Comparison of ENCODE assay signal across 19 cellular contexts in genomic region chr3:45826908-45827307, GRCh38. TPM values are rescaled to one million over a fixed set of nuclear protein-coding genes. Genes with fewer than 3 reads are reported as not detected.
A peak's percentile ranks its signal among the peaks of the same experiment; 100 is the strongest.
DNase-seq lines count a peak whose midpoint lies in the region; ATAC-seq, FAIRE-seq and TF ChIP-seq lines count a peak whose summit lies in the region.
"Had no signal": no experiment of that assay in that cellular context is flagged by ENCODE, and none has a peak within 500 bp of the region (broad histone marks: within the 10 kb centered on the region; RNA-seq: fewer than 3 reads in every experiment).

No MANE protein-coding gene starts in this region.

- no peak for TF ChIP-seq CTCF in endothelial cell of umbilical vein (IDR thresholded peaks at IDR 0.05; ENCODE audit: extremely low read depth in 1 of 2, insufficient read depth in 1 of 2, low read depth in 1 of 2, low read length in 2 of 2)

- dilution Hi-C loops in endothelial cell of umbilical vein (cut with MboI; ENCODE audit: extremely low pct_ligation_motif_present, low sequenced_read_pairs), result no loop called here

- H2AFZ ChIP-seq in endothelial cell of umbilical vein (ENCODE audit: low read depth, low read length), result no peak overlapping the region
- no peak overlapping the region for H2AFZ ChIP-seq in neuronal stem cell (ENCODE audit: low read length)

- H4K20me1 ChIP-seq in endothelial cell of umbilical vein (replicated peaks; ENCODE audit: control insufficient read depth, extremely low read depth, insufficient read depth, low read length), result no peaks in the 10 kb centered on the region
- H4K20me1 ChIP-seq: BLaER1 treated with 17β-estradiol and CSF1 and Interleukin-3, amounts not matched to agents 10 nM and 100 nM had no signal

- H4K91ac ChIP-seq in neuronal stem cell (ENCODE audit: low read depth, low read length, poor library complexity), result no peak overlapping the region

- no peaks in the 10 kb centered on the region for H3K79me2 ChIP-seq in endothelial cell of umbilical vein (ENCODE audit: control insufficient read depth, insufficient read depth, low read length)

- intact Hi-C loops in endothelial cell of umbilical vein (cut with micrococcal nuclease), result no loop called here
- intact Hi-C loops in Right ventricle myocardium superior (cut with DNase I), result no loop called here

- H3K18ac ChIP-seq in neuronal stem cell (ENCODE audit: low read length), result no peak overlapping the region

- no CpG with 5 or more reads among the region's 3 CpGs for WGBS in neuronal stem cell (ENCODE audit: extremely low coverage in 2 of 2, insufficient read length in 2 of 2, insufficient replicate concordance in 1 of 2), 2 donors

- H2BK120ac ChIP-seq in neuronal stem cell (ENCODE audit: low read depth, low read length), result no peak overlapping the region

- DNase-seq in CD4-positive, CD25-positive, alpha-beta regulatory T cell, result peak in 1 of 3 donors; percentile 38
- DNase-seq in T-helper 17 cell (no peak), endothelial cell of umbilical vein (ENCODE audit: low read depth, low spot score) (peak; percentile 8), neuronal stem cell (ENCODE audit: low spot score) (no peak), activated T-cell treated with anti-CD3 and anti-CD28 coated beads for 4 hours (no peak), Right ventricle myocardium superior (no peak), NCI-H2227 treated with DMSO at 0.1 percent for 48 hours (lab: John Stamatoyannopoulos, UW) (no peak)
- DNase-seq in effector CD4-positive, alpha-beta T cell, result no peak
- DNase-seq: ACHN; Calu3; CD4-positive, alpha-beta T cell; DMS 273 treated with DMSO at 0.1 percent for 48 hours; GOT3; H9 had no signal

- H3K14ac ChIP-seq in neuronal stem cell (ENCODE audit: low read length), result no peak overlapping the region

- FAIRE-seq in endothelial cell of umbilical vein (lab: Jason Lieb, UNC), result no peak
- FAIRE-seq: GM12878 had no signal

- H2AK5ac ChIP-seq in neuronal stem cell (ENCODE audit: low read depth, low read length), result no peak overlapping the region

- H3K79me1 ChIP-seq in neuronal stem cell (ENCODE audit: low read depth, low read length), result no peaks in the 10 kb centered on the region

- no peaks in the 10 kb centered on the region for H3K27me3 ChIP-seq in CD4-positive, CD25-positive, alpha-beta regulatory T cell (ENCODE audit: control insufficient read depth, insufficient read depth, low read length)
- H3K27me3 ChIP-seq in endothelial cell of umbilical vein (ENCODE audit: control insufficient read depth in 2 of 2, insufficient read depth in 2 of 2, low read length in 2 of 2), result no peaks in the 10 kb centered on the region
- H3K27me3 ChIP-seq in neuronal stem cell (ENCODE audit: control insufficient read depth in 3 of 3, insufficient read depth in 3 of 3, low read depth in 1 of 3, low read length in 3 of 3), result no peaks in the 10 kb centered on the region
- H3K27me3 ChIP-seq: BLaER1 treated with 17β-estradiol and CSF1 and Interleukin-3, amounts not matched to agents 10 nM and 100 nM had no signal

- H3K9ac ChIP-seq in endothelial cell of umbilical vein (replicated peaks; ENCODE audit: extremely low read depth, insufficient read depth, low read length) (no peak overlapping the region), neuronal stem cell (ENCODE audit: low read depth, low read length, poor library complexity) (no peak overlapping the region)
- H3K9ac ChIP-seq: BLaER1 treated with 17β-estradiol and CSF1 and Interleukin-3, amounts not matched to agents 10 nM and 100 nM had no signal

- H3K36me3 Mint-ChIP-seq in CD4-positive, CD25-positive, alpha-beta regulatory T cell, result peaks cover 59% of the 10 kb centered on the region
- peaks cover 13% of the 10 kb centered on the region for H3K36me3 Mint-ChIP-seq in T-helper 17 cell (ENCODE audit: low read depth)

- peak overlapping the region in 1 of 3 donors; percentile 15 for H3K27ac Mint-ChIP-seq in CD4-positive, CD25-positive, alpha-beta regulatory T cell
- peak overlapping the region; percentile 39 for H3K27ac Mint-ChIP-seq in T-helper 17 cell
- H3K27ac Mint-ChIP-seq: CD4-positive, alpha-beta T cell had no signal

- TF ChIP-seq POLR2A in endothelial cell of umbilical vein (IDR thresholded peaks at IDR 0.05; ENCODE audit: low read depth, low read length), result no peak

- CTCF ChIA-PET in endothelial cell of umbilical vein (lab: Charles Lee), result interaction anchor here (1.6 to 2.0 kb wide), 3 partner anchors 9 to 112 kb away, joined by 3 to 9 read pairs (median 5); no protein-coding TSS in a partner anchor

- no peaks in the 10 kb centered on the region for H3K27me3 Mint-ChIP-seq in CD4-positive, CD25-positive, alpha-beta regulatory T cell
- no peaks in the 10 kb centered on the region for H3K27me3 Mint-ChIP-seq in T-helper 17 cell
- H3K27me3 Mint-ChIP-seq: CD4-positive, alpha-beta T cell had no signal

- no peak overlapping the region for H2BK15ac ChIP-seq in neuronal stem cell (ENCODE audit: low read length)

- H3K4me2 ChIP-seq in endothelial cell of umbilical vein (ENCODE audit: insufficient read depth, low read length), result no peak overlapping the region
- H3K4me2 ChIP-seq in neuronal stem cell (ENCODE audit: insufficient read depth, low read length, poor library complexity, severe bottlenecking), result no peak overlapping the region
- H3K4me2 ChIP-seq: BLaER1 treated with 17β-estradiol and CSF1 and Interleukin-3, amounts not matched to agents 10 nM and 100 nM had no signal

- H3K9me3 ChIP-seq in CD4-positive, CD25-positive, alpha-beta regulatory T cell (ENCODE audit: control insufficient read depth in 2 of 2, low read length in 2 of 2), result no peaks in the 10 kb centered on the region
- H3K9me3 ChIP-seq in T-helper 17 cell (ENCODE audit: control insufficient read depth, low read length, poor library complexity, severe bottlenecking) (no peaks in the 10 kb centered on the region), endothelial cell of umbilical vein (replicated peaks; ENCODE audit: control insufficient read depth, insufficient read depth, low read length) (no peaks in the 10 kb centered on the region), neuronal stem cell (replicated peaks in 1 of 2; ENCODE audit: control insufficient read depth in 2 of 2, insufficient read depth in 1 of 2, low read depth in 1 of 2, low read length in 2 of 2) (no peaks in the 10 kb centered on the region)
- H3K9me3 ChIP-seq: BLaER1 treated with 17β-estradiol and CSF1 and Interleukin-3, amounts not matched to agents 10 nM and 100 nM had no signal

- peaks cover 18% of the 10 kb centered on the region for H3K36me3 ChIP-seq in CD4-positive, CD25-positive, alpha-beta regulatory T cell (ENCODE audit: control insufficient read depth, insufficient read depth, low read length)
- H3K36me3 ChIP-seq in endothelial cell of umbilical vein (ENCODE audit: control insufficient read depth in 2 of 2, extremely low read depth in 1 of 2, insufficient read depth in 2 of 2, low read length in 2 of 2) (peaks cover 2 to 6% of the 10 kb centered on the region in 2 experiments), neuronal stem cell (replicated peaks in 1 of 2; ENCODE audit: control insufficient read depth in 2 of 2, insufficient read depth in 2 of 2, low read length in 2 of 2) (peaks cover 13 to 81% of the 10 kb centered on the region in 2 donors)

- H3K4me1 ChIP-seq in CD4-positive, CD25-positive, alpha-beta regulatory T cell (ENCODE audit: control insufficient read depth, insufficient read depth, low read length, poor library complexity, severe bottlenecking), result no peaks in the 10 kb centered on the region
- H3K4me1 ChIP-seq in endothelial cell of umbilical vein (ENCODE audit: control insufficient read depth, extremely low read depth, insufficient read depth, low read length) (no peaks in the 10 kb centered on the region), neuronal stem cell (ENCODE audit: control insufficient read depth in 2 of 2, insufficient read depth in 1 of 2, low read depth in 1 of 2, low read length in 2 of 2) (no peaks in the 10 kb centered on the region)
- H3K4me1 ChIP-seq: BLaER1 treated with 17β-estradiol and CSF1 and Interleukin-3, amounts not matched to agents 10 nM and 100 nM had no signal

- H3K4me1 Mint-ChIP-seq in CD4-positive, CD25-positive, alpha-beta regulatory T cell, result peaks cover 0 to 4% (median 0%) of the 10 kb centered on the region in 4 donors
- H3K4me1 Mint-ChIP-seq in T-helper 17 cell, result peaks cover 3% of the 10 kb centered on the region
- H3K4me1 Mint-ChIP-seq: H9 had no signal

- ATAC-seq in CD4-positive, CD25-positive, alpha-beta regulatory T cell (ENCODE audit: low read depth in 2 of 2), result peak; percentile 18 to 55
- no peak for ATAC-seq in T-helper 17 cell
- ATAC-seq in Right ventricle myocardium superior (ENCODE audit: poor library complexity), result no peak
- ATAC-seq: GM12878 had no signal

- H2BK12ac ChIP-seq in neuronal stem cell (ENCODE audit: low read length), result no peak overlapping the region

- no peak overlapping the region for H3K4me3 ChIP-seq in CD4-positive, CD25-positive, alpha-beta regulatory T cell (ENCODE audit: low read depth, low read length)
- H3K4me3 ChIP-seq in endothelial cell of umbilical vein (replicated peaks in 1 of 3; ENCODE audit: insufficient read depth in 1 of 3, low read depth in 1 of 3, low read length in 3 of 3) (no peak overlapping the region), neuronal stem cell (ENCODE audit: low read length in 2 of 2) (no peak overlapping the region)
- H3K4me3 ChIP-seq: BLaER1 treated with 17β-estradiol and CSF1 and Interleukin-3, amounts not matched to agents 10 nM and 100 nM; GM12878 had no signal

- no peaks in the 10 kb centered on the region for H3K9me1 ChIP-seq in endothelial cell of umbilical vein (replicated peaks; ENCODE audit: control insufficient read depth, extremely low read depth, insufficient read depth, low read length)

- no peak overlapping the region for H2BK5ac ChIP-seq in neuronal stem cell (ENCODE audit: low read length)

- no peaks in the 10 kb centered on the region for H3K9me3 Mint-ChIP-seq in CD4-positive, CD25-positive, alpha-beta regulatory T cell
- H3K9me3 Mint-ChIP-seq: CD4-positive, alpha-beta T cell; H9 had no signal

- POLR2A ChIA-PET in endothelial cell of umbilical vein (lab: Charles Lee), result no interaction called here

- H3K4ac ChIP-seq in neuronal stem cell (ENCODE audit: low read length), result no peak overlapping the region

- peak overlapping the region; percentile 23 for H4K8ac ChIP-seq in neuronal stem cell (ENCODE audit: low read depth, low read length)

- H3K27ac ChIP-seq in CD4-positive, CD25-positive, alpha-beta regulatory T cell (ENCODE audit: insufficient read depth, low read length, poor library complexity, severe bottlenecking), result no peak overlapping the region
- H3K27ac ChIP-seq in endothelial cell of umbilical vein (ENCODE audit: insufficient read depth, low read depth, low read length), result no peak overlapping the region
- H3K27ac ChIP-seq in neuronal stem cell (replicated peaks; ENCODE audit: low read length), result no peak overlapping the region
- H3K27ac ChIP-seq: BLaER1 treated with 17β-estradiol and CSF1 and Interleukin-3, amounts not matched to agents 10 nM and 100 nM had no signal

- no peak overlapping the region for H3K4me3 Mint-ChIP-seq in CD4-positive, CD25-positive, alpha-beta regulatory T cell
- no peak overlapping the region for H3K4me3 Mint-ChIP-seq in T-helper 17 cell
- H3K4me3 Mint-ChIP-seq: CD4-positive, alpha-beta T cell; H9 had no signal

- no peak overlapping the region for H3K23ac ChIP-seq in neuronal stem cell (ENCODE audit: low read depth, low read length, poor library complexity)

- BruUV-seq in endothelial cell of umbilical vein (replicated peaks; lab: Mats Ljungman, UMichigan), result no TSS peak

RNA-seq across cellular contexts. Expression of gene LZTFL1, which starts 15.0 kb away (rescaled TPM):
- 7.6 TPM for total RNA-seq in CD4-positive, CD25-positive, alpha-beta regulatory T cell
- polyA plus RNA-seq in CD4-positive, CD25-positive, alpha-beta regulatory T cell, result 10 to 100 TPM in 3 of 4 donors, 1 to 10 TPM in 1; 6.4 to 14.6 (median 11.3) TPM
- total RNA-seq in T-helper 17 cell, result 10 to 100 TPM; 13.0 to 18.1 TPM
- 15.1 and 18.2 TPM in 2 replicates for total RNA-seq in endothelial cell of umbilical vein
- 9.7 and 26.1 TPM in 2 replicates for polyA plus RNA-seq in endothelial cell of umbilical vein
- polyA plus RNA-seq in endothelial cell of umbilical vein (2011; cell fraction: cytosol; rRNA removed), result 10.7 and 11.4 TPM in 2 replicates
- polyA plus RNA-seq in endothelial cell of umbilical vein (2011; cell fraction: nucleus; rRNA removed), result 14.0 and 18.6 TPM in 2 replicates
- 9.9 and 13.5 TPM in 2 replicates for polyA plus RNA-seq in endothelial cell of umbilical vein (2012)
- 12.0 and 18.2 TPM in 2 replicates for polyA minus RNA-seq in endothelial cell of umbilical vein
- polyA minus RNA-seq in endothelial cell of umbilical vein (2011; cell fraction: cytosol; rRNA and poly(A)+ RNA removed), result 5.0 TPM
- polyA minus RNA-seq in endothelial cell of umbilical vein (2011; cell fraction: nucleus; rRNA and poly(A)+ RNA removed), result 10.0 and 10.5 TPM in 2 replicates
- polyA plus RNA-seq in neuronal stem cell (2013, experiment 1 of 2), result 32.7 TPM
- polyA plus RNA-seq in neuronal stem cell (2013, experiment 2 of 2), result 34.2 TPM
- total RNA-seq in Right ventricle myocardium superior, result 7.2 TPM

RNA-seq across cellular contexts. Expression of gene SLC6A20, which starts 30.6 kb away (rescaled TPM):
- not detected for total RNA-seq in CD4-positive, CD25-positive, alpha-beta regulatory T cell
- under 1 TPM in 1 of 4 donors, not detected in 3; 0.54 TPM for polyA plus RNA-seq in CD4-positive, CD25-positive, alpha-beta regulatory T cell
- under 1 TPM in 1 of 2 donors, not detected in 1; 0.23 TPM for total RNA-seq in T-helper 17 cell
- not detected in 2 replicates for total RNA-seq in endothelial cell of umbilical vein
- not detected in 2 replicates for polyA plus RNA-seq in endothelial cell of umbilical vein
- not detected in 2 replicates for polyA plus RNA-seq in endothelial cell of umbilical vein (2011; cell fraction: cytosol; rRNA removed)
- polyA plus RNA-seq in endothelial cell of umbilical vein (2011; cell fraction: nucleus; rRNA removed), result not detected in 2 replicates
- not detected in 2 replicates for polyA plus RNA-seq in endothelial cell of umbilical vein (2012)
- polyA minus RNA-seq in endothelial cell of umbilical vein, result not detected in 2 replicates
- polyA minus RNA-seq in endothelial cell of umbilical vein (2011; cell fraction: cytosol; rRNA and poly(A)+ RNA removed), result not detected
- not detected in 2 replicates for polyA minus RNA-seq in endothelial cell of umbilical vein (2011; cell fraction: nucleus; rRNA and poly(A)+ RNA removed)
- not detected for polyA plus RNA-seq in neuronal stem cell (2013, experiment 1 of 2)
- not detected for polyA plus RNA-seq in neuronal stem cell (2013, experiment 2 of 2)
- total RNA-seq in Right ventricle myocardium superior, result not detected
- total RNA-seq: A172; CD4-positive, alpha-beta T cell had no signal

RNA-seq across cellular contexts. Expression of gene CCR9, which starts 59.4 kb away (rescaled TPM):
- total RNA-seq in CD4-positive, CD25-positive, alpha-beta regulatory T cell, result not detected
- 10 to 100 TPM in 3 of 4 donors, 1 to 10 TPM in 1; 5.6 to 16.7 (median 11.3) TPM for polyA plus RNA-seq in CD4-positive, CD25-positive, alpha-beta regulatory T cell
- total RNA-seq in T-helper 17 cell (1 to 10 TPM; 4.0 to 4.7 TPM), endothelial cell of umbilical vein (not detected in 2 replicates), Right ventricle myocardium superior (not detected)
- not detected in 2 replicates for polyA plus RNA-seq in endothelial cell of umbilical vein
- polyA plus RNA-seq in endothelial cell of umbilical vein (2011; cell fraction: cytosol; rRNA removed), result not detected in 2 replicates
- polyA plus RNA-seq in endothelial cell of umbilical vein (2011; cell fraction: nucleus; rRNA removed), result not detected in 2 replicates
- not detected in 2 replicates for polyA plus RNA-seq in endothelial cell of umbilical vein (2012)
- polyA minus RNA-seq in endothelial cell of umbilical vein, result not detected in 2 replicates
- not detected for polyA minus RNA-seq in endothelial cell of umbilical vein (2011; cell fraction: cytosol; rRNA and poly(A)+ RNA removed)
- not detected in 2 replicates for polyA minus RNA-seq in endothelial cell of umbilical vein (2011; cell fraction: nucleus; rRNA and poly(A)+ RNA removed)
- not detected for polyA plus RNA-seq in neuronal stem cell (2013, experiment 1 of 2)
- polyA plus RNA-seq in neuronal stem cell (2013, experiment 2 of 2), result not detected
- total RNA-seq: A172, Calu3, G401, H9, HT-29 had no signal

Comparison
In these comparisons a context has a peak if more than half of its experiments do, and no peak if none do; other contexts are left out.
1. ATAC-seq: peak in CD4-positive, CD25-positive, alpha-beta regulatory T cell (2 of 2); none in T-helper 17 cell (single experiment) and Right ventricle myocardium superior (single experiment).